10 cellular contexts compared by ENCODE assay signal in the genomic region with DNA sequence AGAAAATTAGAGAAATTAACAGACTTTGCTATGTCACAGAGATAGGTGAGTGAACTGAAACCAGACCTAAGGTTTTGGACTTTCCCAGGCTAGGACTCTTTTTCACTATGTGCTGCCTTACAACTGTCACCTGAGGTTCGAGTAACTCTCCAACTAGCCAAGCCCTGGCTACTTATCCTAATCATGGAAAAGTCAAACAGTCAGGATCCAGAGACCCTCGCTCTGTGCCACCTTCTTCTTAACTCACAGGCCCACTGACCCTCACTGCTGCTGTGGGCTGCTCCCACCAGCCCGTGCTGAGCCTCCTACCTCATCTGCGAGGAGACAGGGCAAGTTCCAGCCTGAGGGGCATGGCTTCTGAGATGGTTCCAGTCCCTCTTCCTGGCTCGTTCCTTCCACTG.
DNase-seq lines count a peak whose midpoint lies in the region; ATAC-seq lines count a peak whose summit lies in the region.
"Had no signal": no experiment of that assay in that cellular context is flagged by ENCODE, and none has a peak within 500 bp of the region (broad histone marks: within the 10 kb centered on the region; RNA-seq: fewer than 3 reads in every experiment).

No MANE protein-coding gene starts in this region.

- no peaks in the 10 kb centered on the region for H3K9me3 Mint-ChIP-seq in T-helper 2 cell treated with Interferon-gamma antibody and Interleukin-4, amounts not matched to agents 5 μg/mL and 100 μg/mL, for 36 hours
- no peaks in the 10 kb centered on the region for H3K9me3 Mint-ChIP-seq in central memory CD8-positive, alpha-beta T cell

- H3K27ac Mint-ChIP-seq in T-helper 2 cell treated with Interferon-gamma antibody and Interleukin-4, amounts not matched to agents 5 μg/mL and 100 μg/mL, for 36 hours = peak overlapping the region; percentile 56
- peak overlapping the region; percentile 98 for H3K27ac Mint-ChIP-seq in central memory CD8-positive, alpha-beta T cell (ENCODE audit: low read depth)

- peak; percentile 30 for ATAC-seq in HG03469 (IDR thresholded peaks at IDR 0.05; ENCODE audit: unreplicated experiment)
- ATAC-seq in central memory CD8-positive, alpha-beta T cell (replicated peaks; ENCODE audit: extremely low read depth, poor library complexity, severe bottlenecking) = no peak
- peak; percentile 44 for ATAC-seq in stimulated activated naive CD8-positive, alpha-beta T cell treated with anti-CD3 and anti-CD28 coated beads, Interleukin-15, Interleukin-2, amounts not matched to agents 100 U/mL and 50 U/mL, for 24 hours

- H3K27me3 Mint-ChIP-seq in T-helper 2 cell treated with Interferon-gamma antibody and Interleukin-4, amounts not matched to agents 5 μg/mL and 100 μg/mL, for 36 hours (ENCODE audit: low read depth) = no peaks in the 10 kb centered on the region
- no peaks in the 10 kb centered on the region for H3K27me3 Mint-ChIP-seq in central memory CD8-positive, alpha-beta T cell

- H3K4me1 Mint-ChIP-seq in T-helper 2 cell treated with Interferon-gamma antibody and Interleukin-4, amounts not matched to agents 5 μg/mL and 100 μg/mL, for 36 hours (ENCODE audit: low read depth) = peaks cover 73% of the 10 kb centered on the region
- H3K4me1 Mint-ChIP-seq in central memory CD8-positive, alpha-beta T cell = peaks cover 79% of the 10 kb centered on the region

- no peak for DNase-seq in T-helper 2 cell treated with Interferon-gamma antibody and Interleukin-4, amounts not matched to agents 5 μg/mL and 100 μg/mL, for 36 hours (ENCODE audit: low spot score)
- no peak for DNase-seq in T-helper 2 cell
- DNase-seq in central memory CD8-positive, alpha-beta T cell (ENCODE audit: low spot score in 2 of 2) = no peak
- no peak for DNase-seq in stimulated activated naive CD8-positive, alpha-beta T cell treated with anti-CD3 and anti-CD28 coated beads, Interleukin-15, Interleukin-2, amounts not matched to agents 100 U/mL and 50 U/mL, for 24 hours
- DNase-seq in effector CD4-positive, alpha-beta T cell = no peak
- DNase-seq in NCI-H748 treated with DMSO at 0.1 percent for 48 hours (lab: John Stamatoyannopoulos, UW) = no peak
- DNase-seq in T1000 (lab: John Stamatoyannopoulos, UW) = no peak
- DNase-seq: 8988T; activated CD4-positive, alpha-beta T cell treated with anti-CD3 and anti-CD28 coated beads for 4 hours had no signal

- peaks cover 71% of the 10 kb centered on the region for H3K36me3 Mint-ChIP-seq in T-helper 2 cell treated with Interferon-gamma antibody and Interleukin-4, amounts not matched to agents 5 μg/mL and 100 μg/mL, for 36 hours (ENCODE audit: low read depth)
- peaks cover 41% of the 10 kb centered on the region for H3K36me3 Mint-ChIP-seq in central memory CD8-positive, alpha-beta T cell (ENCODE audit: insufficient read depth)

- H3K4me3 Mint-ChIP-seq in T-helper 2 cell treated with Interferon-gamma antibody and Interleukin-4, amounts not matched to agents 5 μg/mL and 100 μg/mL, for 36 hours = peak overlapping the region; percentile 16
- peak overlapping the region; percentile 65 for H3K4me3 Mint-ChIP-seq in central memory CD8-positive, alpha-beta T cell
